9 cellular contexts compared by ENCODE assay signal in genomic region chr17:42937712-42938596, GRCh38. TPM values are rescaled to one million over a fixed set of nuclear protein-coding genes. Genes with fewer than 3 reads are reported as not detected.
A peak's percentile ranks its signal among the peaks of the same experiment; 100 is the strongest.
DNase-seq lines count a peak whose midpoint lies in the region; ATAC-seq and FAIRE-seq lines count a peak whose summit lies in the region.
"Had no signal": no experiment of that assay in that cellular context is flagged by ENCODE, and none has a peak within 500 bp of the region (broad histone marks: within the 10 kb centered on the region; RNA-seq: fewer than 3 reads in every experiment).

No MANE protein-coding gene starts in this region.

- no peak for FAIRE-seq in urothelium cell line (lab: Jason Lieb, UNC)

- H2AFZ ChIP-seq in mesenchymal stem cell (ENCODE audit: low read depth, low read length), result no peak overlapping the region

- peaks cover 2% of the 10 kb centered on the region for H3K4me1 Mint-ChIP-seq in T-helper 17 cell

- no peaks in the 10 kb centered on the region for H3K27me3 Mint-ChIP-seq in T-helper 17 cell

- no peak overlapping the region for H3K4me2 ChIP-seq in mesenchymal stem cell (ENCODE audit: low read length, poor library complexity, severe bottlenecking)

- no peak for ATAC-seq in T-helper 17 cell

- no peaks in the 10 kb centered on the region for H3K4me1 ChIP-seq in mesenchymal stem cell (ENCODE audit: control insufficient read depth, insufficient read depth, low read depth, low read length)

- no peak overlapping the region for H2BK15ac ChIP-seq in mesenchymal stem cell (ENCODE audit: low read depth, poor library complexity, severe bottlenecking)

- peak; percentile 2 for DNase-seq in activated CD8-positive, alpha-beta memory T cell treated with anti-CD3 and anti-CD28 coated beads, Interleukin-2, amount 50 U/mL, for 1 hour (ENCODE audit: extremely low read depth)
- DNase-seq in activated CD8-positive, alpha-beta memory T cell treated with anti-CD3 and anti-CD28 coated beads for 24 hours, result no peak
- peak; percentile 81 for DNase-seq in NAMALWA (ENCODE audit: low spot score)
- DNase-seq in T-helper 17 cell, result no peak
- peak; percentile 74 for DNase-seq in ecto neural progenitor cell (ENCODE audit: low spot score)
- peak; percentile 69 for DNase-seq in mesenchymal stem cell
- peak; percentile 70 for DNase-seq in urothelium cell line (ENCODE audit: low spot score)
- DNase-seq in NCI-H1048 (lab: John Stamatoyannopoulos, UW), result no peak

- H3K14ac ChIP-seq in mesenchymal stem cell (ENCODE audit: low read length in 2 of 2), result no peak overlapping the region

- no peak overlapping the region for H2BK120ac ChIP-seq in mesenchymal stem cell (ENCODE audit: low read depth, low read length)

- no peak overlapping the region for H3K4me3 Mint-ChIP-seq in T-helper 17 cell

- no peak overlapping the region for H2BK5ac ChIP-seq in mesenchymal stem cell (ENCODE audit: low read depth, low read length, poor library complexity, severe bottlenecking)

- no peak overlapping the region for H2AK5ac ChIP-seq in mesenchymal stem cell (ENCODE audit: low read length, severe bottlenecking)

- H3K36me3 ChIP-seq in mesenchymal stem cell (ENCODE audit: control insufficient read depth in 1 of 2, insufficient read depth in 2 of 2, low read depth in 1 of 2, low read length in 2 of 2), result no peaks in the 10 kb centered on the region

- H3K9me3 ChIP-seq in T-helper 17 cell (ENCODE audit: control insufficient read depth, low read length, poor library complexity, severe bottlenecking), result no peaks in the 10 kb centered on the region
- no peaks in the 10 kb centered on the region for H3K9me3 ChIP-seq in mesenchymal stem cell (ENCODE audit: control insufficient read depth, low read length)

- no peak overlapping the region for H3K18ac ChIP-seq in mesenchymal stem cell (ENCODE audit: low read depth in 1 of 2, low read length in 2 of 2)

- no peak overlapping the region for H4K91ac ChIP-seq in mesenchymal stem cell (ENCODE audit: low read length)

- H2BK12ac ChIP-seq in mesenchymal stem cell (ENCODE audit: low read length in 2 of 2), result no peak overlapping the region

- peak overlapping the region; percentile 10 for H3K9ac ChIP-seq in mesenchymal stem cell (ENCODE audit: low read length)

- peaks cover 8 to 11% of the 10 kb centered on the region in 2 experiments for H3K27me3 ChIP-seq in mesenchymal stem cell (ENCODE audit: control insufficient read depth in 1 of 2, insufficient read depth in 1 of 2, low read length in 2 of 2)

- no peak overlapping the region for H4K8ac ChIP-seq in mesenchymal stem cell (ENCODE audit: low read length)

- WGBS in mesenchymal stem cell, result 38% methylated on average over 7 of the region's 9 CpGs

- no peak overlapping the region for H3K23ac ChIP-seq in mesenchymal stem cell (ENCODE audit: low read length in 2 of 2)

- H3K36me3 Mint-ChIP-seq in T-helper 17 cell (ENCODE audit: low read depth), result no peaks in the 10 kb centered on the region

- no peak overlapping the region for H3K4me3 ChIP-seq in mesenchymal stem cell (ENCODE audit: insufficient read depth in 1 of 2, low read depth in 1 of 2, low read length in 2 of 2)

- H3K4ac ChIP-seq in mesenchymal stem cell (ENCODE audit: low read depth in 1 of 2, low read length in 2 of 2), result no peak overlapping the region

- no peaks in the 10 kb centered on the region for H3K79me1 ChIP-seq in mesenchymal stem cell (replicated peaks; ENCODE audit: low read length, poor library complexity, severe bottlenecking)

- H3K27ac ChIP-seq in mesenchymal stem cell (ENCODE audit: low read length, poor library complexity, severe bottlenecking), result no peak overlapping the region

- H3K27ac Mint-ChIP-seq in T-helper 17 cell, result peak overlapping the region; percentile 65

RNA-seq across cellular contexts. Expression of gene AARSD1, which starts 26.3 kb away (rescaled TPM):
- 10 to 100 TPM; 47.6 to 59.9 TPM for total RNA-seq in T-helper 17 cell
- 35.7 TPM for polyA plus RNA-seq in mesenchymal stem cell (2013, experiment 1 of 2)
- 36.6 TPM for polyA plus RNA-seq in mesenchymal stem cell (2013, experiment 2 of 2)

RNA-seq across cellular contexts. Expression of gene G6PC1, which starts 37.4 kb away (rescaled TPM):
- not detected for total RNA-seq in T-helper 17 cell
- not detected for polyA plus RNA-seq in mesenchymal stem cell (2013, experiment 1 of 2)
- polyA plus RNA-seq in mesenchymal stem cell (2013, experiment 2 of 2), result not detected
- total RNA-seq: urinary bladder had no signal

RNA-seq across cellular contexts. Expression of gene PTGES3L, which starts 41.9 kb away (rescaled TPM):
- 1 to 10 TPM in 1 of 2 donors, not detected in 1; 2.3 TPM for total RNA-seq in T-helper 17 cell
- polyA plus RNA-seq in mesenchymal stem cell (2013, experiment 1 of 2), result 1.3 TPM
- 1.2 TPM for polyA plus RNA-seq in mesenchymal stem cell (2013, experiment 2 of 2)

RNA-seq across cellular contexts. Expression of gene RUNDC1, which starts 42.4 kb away (rescaled TPM):
- 10 to 100 TPM; 15.6 to 16.6 TPM for total RNA-seq in T-helper 17 cell
- polyA plus RNA-seq in mesenchymal stem cell (2013, experiment 1 of 2), result 6.8 TPM
- 7.1 TPM for polyA plus RNA-seq in mesenchymal stem cell (2013, experiment 2 of 2)

Comparison
In these comparisons a context has a peak if more than half of its experiments do, and no peak if none do; other contexts are left out.
1. DNase-seq: peak in activated CD8-positive, alpha-beta memory T cell treated with anti-CD3 and anti-CD28 coated beads, Interleukin-2, amount 50 U/mL, for 1 hour (single experiment), NAMALWA (single experiment), ecto neural progenitor cell (single experiment), mesenchymal stem cell (single experiment) and urothelium cell line (single experiment); none in activated CD8-positive, alpha-beta memory T cell treated with anti-CD3 and anti-CD28 coated beads for 24 hours (single experiment), T-helper 17 cell (0 of 3) and NCI-H1048 (single experiment).